13 cellular contexts compared by ENCODE assay signal in genomic region chr3:172586447-172586846, GRCh38.
DNase-seq lines count a peak whose midpoint lies in the region; ATAC-seq and TF ChIP-seq lines count a peak whose summit lies in the region.
"Had no signal": no experiment of that assay in that cellular context is flagged by ENCODE, and none has a peak within 500 bp of the region (broad histone marks: within the 10 kb centered on the region; RNA-seq: fewer than 3 reads in every experiment).

No MANE protein-coding gene starts in this region.

- H3K27ac ChIP-seq in skin epidermis: peak overlapping the region in 18 of 21 experiments; percentile 13 to 83 (median 57)
- H3K27ac ChIP-seq: brain microvascular endothelial cell, epithelial cell of prostate had no signal

- intact Hi-C loops in activated CD8-positive, alpha-beta T cell treated with anti-CD3 and anti-CD28 coated beads for 36 hours (cut with micrococcal nuclease): no loop called here
- intact Hi-C loops in left cardiac atrium (cut with DNase I): no loop called here

- no peak overlapping the region for H3K4me3 Mint-ChIP-seq in activated CD8-positive, alpha-beta T cell treated with anti-CD3 and anti-CD28 coated beads for 36 hours

- no peak overlapping the region for H3K27ac Mint-ChIP-seq in activated CD8-positive, alpha-beta T cell treated with anti-CD3 and anti-CD28 coated beads for 36 hours
- H3K27ac Mint-ChIP-seq: IgD-negative memory B cell had no signal

- ATAC-seq in HG02885 (IDR thresholded peaks at IDR 0.05; ENCODE audit: poor library complexity, unreplicated experiment) (peak; percentile 41), left cardiac atrium (peak; percentile 19 to 31), HG02571 (IDR thresholded peaks at IDR 0.05; ENCODE audit: unreplicated experiment) (no peak)
- peak; percentile 25 for ATAC-seq in activated CD8-positive, alpha-beta T cell treated with anti-CD3 and anti-CD28 coated beads for 36 hours

- H3K9me3 Mint-ChIP-seq in activated CD8-positive, alpha-beta T cell treated with anti-CD3 and anti-CD28 coated beads for 36 hours: peaks cover 15% of the 10 kb centered on the region

- DNase-seq in activated CD8-positive, alpha-beta T cell treated with anti-CD3 and anti-CD28 coated beads for 36 hours: no peak
- no peak for DNase-seq in left cardiac atrium
- no peak for DNase-seq in T1000 (lab: John Stamatoyannopoulos, UW)
- no peak for DNase-seq in 8988T
- DNase-seq: activated CD4-positive, alpha-beta T cell treated with anti-CD3 and anti-CD28 coated beads, Interleukin-2, amount 50 U/mL, for 4 hours; brain microvascular endothelial cell; islet precursor cell; SIG-M5 had no signal

- POLR2A ChIA-PET in activated CD8-positive, alpha-beta T cell treated with anti-CD3 and anti-CD28 coated beads for 36 hours (lab: Charles Lee): interaction anchor here (0.8 kb wide), 1 partner anchor 65 kb away, joined by 4 read pairs; no protein-coding TSS in a partner anchor

- H3K4me1 Mint-ChIP-seq in activated CD8-positive, alpha-beta T cell treated with anti-CD3 and anti-CD28 coated beads for 36 hours (ENCODE audit: low read depth): peaks cover 65% of the 10 kb centered on the region

- peaks cover 18% of the 10 kb centered on the region for H3K36me3 Mint-ChIP-seq in activated CD8-positive, alpha-beta T cell treated with anti-CD3 and anti-CD28 coated beads for 36 hours (ENCODE audit: low read depth)
- H3K36me3 Mint-ChIP-seq: IgD-negative memory B cell had no signal

- H3K4me3 ChIP-seq in skin epidermis: no peak overlapping the region

- H3K27me3 Mint-ChIP-seq in activated CD8-positive, alpha-beta T cell treated with anti-CD3 and anti-CD28 coated beads for 36 hours: peaks cover 5% of the 10 kb centered on the region
- H3K27me3 Mint-ChIP-seq: IgD-negative memory B cell had no signal

- CTCF ChIA-PET in activated CD8-positive, alpha-beta T cell treated with anti-CD3 and anti-CD28 coated beads for 36 hours (lab: Charles Lee): interaction anchor here (0.7 to 1.0 kb wide), 2 partner anchors 10 to 63 kb away, joined by 3 to 7 read pairs; partner anchors contain the start of gene TNFSF10

- no peak for TF ChIP-seq CTCF in activated CD8-positive, alpha-beta T cell treated with anti-CD3 and anti-CD28 coated beads for 36 hours (IDR thresholded peaks at IDR 0.05)
